Comparison of ENCODE assay signal across 11 cellular contexts in genomic region chr2:20444113-20444992, GRCh38. TPM values are rescaled to one million over a fixed set of nuclear protein-coding genes. Genes with fewer than 3 reads are reported as not detected.
DNase-seq lines count a peak whose midpoint lies in the region; ATAC-seq and TF ChIP-seq lines count a peak whose summit lies in the region.
"Had no signal": no experiment of that assay in that cellular context is flagged by ENCODE, and none has a peak within 500 bp of the region (broad histone marks: within the 10 kb centered on the region; RNA-seq: fewer than 3 reads in every experiment).

No MANE protein-coding gene starts in this region.

- H3K4me3 ChIP-seq in cardiac fibroblast (replicated peaks in 1 of 2; ENCODE audit: low read depth in 2 of 2, low read length in 2 of 2) (no peak overlapping the region), skeletal muscle satellite cell (ENCODE audit: low read length) (no peak overlapping the region)

- H3K9me3 Mint-ChIP-seq in natural killer cell treated with Interleukin-12 subunit alpha and Interleukin-12 subunit beta and Interleukin-15 and Interleukin-18, amount 100 ng/mL, for 72 hours, result no peaks in the 10 kb centered on the region

- peak overlapping the region; percentile 43 for H3K9ac ChIP-seq in skeletal muscle satellite cell (ENCODE audit: low read depth, low read length)

- no peak for TF ChIP-seq CTCF in cardiac fibroblast (IDR thresholded peaks at IDR 0.05; ENCODE audit: low read depth, low read length)

- no peaks in the 10 kb centered on the region for H3K9me3 ChIP-seq in skeletal muscle satellite cell (replicated peaks; ENCODE audit: low read length)

- H3K27me3 Mint-ChIP-seq in natural killer cell treated with Interleukin-12 subunit alpha and Interleukin-12 subunit beta and Interleukin-15 and Interleukin-18, amount 100 ng/mL, for 72 hours, result peaks cover 1 to 7% of the 10 kb centered on the region in 2 donors

- ATAC-seq in natural killer cell treated with Interleukin-12 subunit alpha and Interleukin-12 subunit beta and Interleukin-15 and Interleukin-18, amount 100 ng/mL, for 72 hours, result no peak
- no peak for ATAC-seq in HG02798 (IDR thresholded peaks at IDR 0.05; ENCODE audit: poor library complexity, unreplicated experiment)

- DNase-seq in GM03348 (ENCODE audit: low spot score), result peak; percentile 64
- peak; percentile 77 to 85 for DNase-seq in cardiac fibroblast (ENCODE audit: low read depth in 2 of 2)
- DNase-seq in NCI-H526 treated with DMSO at 0.1 percent for 48 hours (lab: John Stamatoyannopoulos, UW), result no peak
- DNase-seq in occipital lobe (lab: John Stamatoyannopoulos, UW), result no peak
- DNase-seq in natural killer cell treated with Interleukin-12 subunit alpha and Interleukin-12 subunit beta and Interleukin-15 and Interleukin-18, amount 100 ng/mL, for 72 hours (ENCODE audit: low spot score), result no peak
- DNase-seq: GDM1; MM.1S; stimulated activated naive CD4-positive, alpha-beta T cell treated with Interleukin-2 at 50 U/mL for 16 hours had no signal

- H3K27ac ChIP-seq in layer of hippocampus (ENCODE audit: low read depth, low read length), result peak overlapping the region; percentile 52

- peaks cover 22% of the 10 kb centered on the region for H3K36me3 ChIP-seq in skeletal muscle satellite cell (ENCODE audit: insufficient read depth, low read length)

- no peak overlapping the region for H3K4me3 Mint-ChIP-seq in natural killer cell treated with Interleukin-12 subunit alpha and Interleukin-12 subunit beta and Interleukin-15 and Interleukin-18, amount 100 ng/mL, for 72 hours

- H3K4me2 ChIP-seq in skeletal muscle satellite cell (ENCODE audit: low read length), result peak overlapping the region; percentile 57

- no peaks in the 10 kb centered on the region for H3K36me3 Mint-ChIP-seq in natural killer cell treated with Interleukin-12 subunit alpha and Interleukin-12 subunit beta and Interleukin-15 and Interleukin-18, amount 100 ng/mL, for 72 hours

- H3K4me1 ChIP-seq in skeletal muscle satellite cell (ENCODE audit: control insufficient read depth, insufficient read depth, low read length), result peaks cover 25% of the 10 kb centered on the region

- no peak overlapping the region for H3K27ac Mint-ChIP-seq in natural killer cell treated with Interleukin-12 subunit alpha and Interleukin-12 subunit beta and Interleukin-15 and Interleukin-18, amount 100 ng/mL, for 72 hours

- H3K27me3 ChIP-seq in layer of hippocampus (ENCODE audit: control insufficient read depth, insufficient read depth, low read length) (no peaks in the 10 kb centered on the region), skeletal muscle satellite cell (ENCODE audit: control insufficient read depth, insufficient read depth, low read length) (no peaks in the 10 kb centered on the region)

- H3K4me1 Mint-ChIP-seq in natural killer cell treated with Interleukin-12 subunit alpha and Interleukin-12 subunit beta and Interleukin-15 and Interleukin-18, amount 100 ng/mL, for 72 hours (ENCODE audit: low read depth in 2 of 2), result peaks cover 0 to 5% of the 10 kb centered on the region in 2 donors

RNA-seq across cellular contexts. Expression of gene RHOB, which starts 2.5 kb away (rescaled TPM):
- 55.0 and 60.3 TPM in 2 replicates for total RNA-seq in skeletal muscle satellite cell (2012; rRNA removed)
- total RNA-seq in occipital lobe, result 296 TPM
- 10 to 100 TPM; 12.1 to 26.8 TPM for total RNA-seq in natural killer cell treated with Interleukin-12 subunit alpha and Interleukin-12 subunit beta and Interleukin-15 and Interleukin-18, amount 100 ng/mL, for 72 hours

Comparison
In these comparisons a context has a peak if more than half of its experiments do, and no peak if none do; other contexts are left out.
1. DNase-seq: peak in GM03348 (single experiment) and cardiac fibroblast (2 of 2); none in NCI-H526 treated with DMSO at 0.1 percent for 48 hours (single experiment), occipital lobe (single experiment) and natural killer cell treated with Interleukin-12 subunit alpha and Interleukin-12 subunit beta and Interleukin-15 and Interleukin-18, amount 100 ng/mL, for 72 hours (single experiment).
2. RNA of gene RHOB, which starts 2.5 kb away (total RNA-seq): 296 TPM in occipital lobe (single experiment); 12.1 to 26.8 TPM in natural killer cell treated with Interleukin-12 subunit alpha and Interleukin-12 subunit beta and Interleukin-15 and Interleukin-18, amount 100 ng/mL, for 72 hours; every median in the first group is over 10 times any median in the second.